Comparison of ENCODE assay signal across 8 cellular contexts in genomic region chr12:52004042-52004648, GRCh38. TPM values are rescaled to one million over a fixed set of nuclear protein-coding genes. Genes with fewer than 3 reads are reported as not detected.
DNase-seq lines count a peak whose midpoint lies in the region; ATAC-seq, FAIRE-seq and TF ChIP-seq lines count a peak whose summit lies in the region.

No MANE protein-coding gene starts in this region.

- H3K36me3 ChIP-seq in kidney (ENCODE audit: control insufficient read depth in 1 of 2, insufficient read depth in 2 of 2, low read length in 2 of 2): peaks cover 3 to 8% of the 10 kb centered on the region in 2 donors

- no peak for FAIRE-seq in kidney (lab: Jason Lieb, UNC)

- ATAC-seq in GM18868 (IDR thresholded peaks at IDR 0.05; ENCODE audit: unreplicated experiment) (no peak), GM18870 (IDR thresholded peaks at IDR 0.05; ENCODE audit: unreplicated experiment) (no peak)

- TF ChIP-seq CTCF in astrocyte of the spinal cord (IDR thresholded peaks at IDR 0.05; ENCODE audit: low read depth, low read length): peak; percentile 77
- TF ChIP-seq CTCF in kidney (IDR thresholded peaks at IDR 0.05; ENCODE audit: borderline replicate concordance, extremely low read depth, insufficient read depth): peak; percentile 68

- DNase-seq in NCI-H2029 (lab: John Stamatoyannopoulos, UW): peak; percentile 20
- DNase-seq in NCI-H2029 treated with DMSO at 0.1 percent for 48 hours (lab: John Stamatoyannopoulos, UW): no peak
- DNase-seq in NCI-H2081 (lab: John Stamatoyannopoulos, UW): peak; percentile 76
- DNase-seq in astrocyte of the spinal cord (ENCODE audit: low read depth, low spot score): peak; percentile 44
- peak; percentile 69 for DNase-seq in kidney
- peak; percentile 67 for DNase-seq in ureter (ENCODE audit: low spot score)

- in situ Hi-C loops in astrocyte of the spinal cord (cut with HindIII; ENCODE audit: low sequenced_read_pairs): no loop called here

- no peaks in the 10 kb centered on the region for H3K9me3 ChIP-seq in kidney (ENCODE audit: control insufficient read depth in 1 of 2, low read length in 2 of 2)

- intact Hi-C loops in kidney (cut with DNase I): no loop called here

- H3K9ac ChIP-seq in kidney (ENCODE audit: low read length in 2 of 2): no peak overlapping the region

- H3K4me3 ChIP-seq in astrocyte of the spinal cord (ENCODE audit: low read depth, low read length): no peak overlapping the region
- no peak overlapping the region for H3K4me3 ChIP-seq in kidney (ENCODE audit: low read length in 2 of 2)

- peaks cover 0 to 13% of the 10 kb centered on the region in 2 donors for H3K4me1 ChIP-seq in kidney (ENCODE audit: control insufficient read depth in 1 of 2, insufficient read depth in 1 of 2, low read depth in 1 of 2, low read length in 2 of 2)

- no peak overlapping the region for H3K27ac ChIP-seq in kidney (ENCODE audit: low read depth in 2 of 2, low read length in 2 of 2)

RNA-seq across cellular contexts. Expression of gene TAMALIN, which starts 2.6 kb away (rescaled TPM):
- total RNA-seq in kidney (52.3 TPM), ureter (50.7 TPM)
- 22.3 TPM for polyA plus RNA-seq in kidney (ENCODE audit: insufficient read depth, low read depth, low replicate concordance)

RNA-seq across cellular contexts. Expression of gene NR4A1, which starts 47.1 kb away (rescaled TPM):
- total RNA-seq in kidney (37.2 TPM), ureter (79.2 TPM)
- 54.1 TPM for polyA plus RNA-seq in kidney (ENCODE audit: insufficient read depth, low read depth, low replicate concordance)

RNA-seq across cellular contexts. Expression of gene ACVR1B, which starts 52.6 kb away (rescaled TPM):
- 95.5 TPM for total RNA-seq in kidney
- polyA plus RNA-seq in kidney (ENCODE audit: insufficient read depth, low read depth, low replicate concordance): 30.6 TPM
- total RNA-seq in ureter: 40.6 TPM
